Comparison of ENCODE assay signal across 15 cellular contexts in genomic region chrX:11764602-11765067, GRCh38. TPM values are rescaled to one million over a fixed set of nuclear protein-coding genes. Genes with fewer than 3 reads are reported as not detected.
A peak's percentile ranks its signal among the peaks of the same experiment; 100 is the strongest.
DNase-seq lines count a peak whose midpoint lies in the region; ATAC-seq lines count a peak whose summit lies in the region.
"Had no signal": no experiment of that assay in that cellular context is flagged by ENCODE, and none has a peak within 500 bp of the region (broad histone marks: within the 10 kb centered on the region; RNA-seq: fewer than 3 reads in every experiment).

No MANE protein-coding gene starts in this region.

- ATAC-seq in activated CD4-positive, CD25-positive, alpha-beta regulatory T cell treated with anti-CD3 and anti-CD28 coated beads, Interleukin-2, amount 50 U/mL, for 24 hours, result peak; percentile 2 to 5
- ATAC-seq in GM19351 (IDR thresholded peaks at IDR 0.05; ENCODE audit: unreplicated experiment) (peak; percentile 19), T-helper 17 cell (peak; percentile 22), GM19035 (IDR thresholded peaks at IDR 0.05; ENCODE audit: unreplicated experiment) (no peak)
- ATAC-seq in effector memory CD8-positive, alpha-beta T cell (replicated peaks), result peak; percentile 5
- ATAC-seq: PC-3 had no signal

- H3K9me3 Mint-ChIP-seq in effector memory CD8-positive, alpha-beta T cell, result no peaks in the 10 kb centered on the region

- peaks cover 35% of the 10 kb centered on the region for H3K4me1 Mint-ChIP-seq in T-helper 17 cell
- peaks cover 25 to 39% of the 10 kb centered on the region in 2 donors for H3K4me1 Mint-ChIP-seq in effector memory CD8-positive, alpha-beta T cell (ENCODE audit: low read depth in 2 of 2)

- H3K4me3 Mint-ChIP-seq in T-helper 17 cell, result peak overlapping the region; percentile 89
- peak overlapping the region; percentile 68 to 80 for H3K4me3 Mint-ChIP-seq in effector memory CD8-positive, alpha-beta T cell

- peaks cover 7% of the 10 kb centered on the region for H3K36me3 Mint-ChIP-seq in T-helper 17 cell (ENCODE audit: low read depth)
- H3K36me3 Mint-ChIP-seq in effector memory CD8-positive, alpha-beta T cell (ENCODE audit: insufficient read depth), result peaks cover 64% of the 10 kb centered on the region

- H3K27ac Mint-ChIP-seq in T-helper 17 cell, result peak overlapping the region; percentile 95
- H3K27ac Mint-ChIP-seq in effector memory CD8-positive, alpha-beta T cell, result peak overlapping the region; percentile 88 to 89

- no peaks in the 10 kb centered on the region for H3K27me3 Mint-ChIP-seq in T-helper 17 cell
- H3K27me3 Mint-ChIP-seq in effector memory CD8-positive, alpha-beta T cell, result no peaks in the 10 kb centered on the region

- no peak for DNase-seq in activated CD4-positive, CD25-positive, alpha-beta regulatory T cell (lab: John Stamatoyannopoulos, UW)
- no peak for DNase-seq in T-helper 17 cell
- no peak for DNase-seq in effector memory CD8-positive, alpha-beta T cell
- DNase-seq in substantia nigra (lab: John Stamatoyannopoulos, UW), result no peak
- no peak for DNase-seq in SKM-1 treated with dmso at 0.1 percent for 144 hours (lab: John Stamatoyannopoulos, UW; ENCODE audit: unreplicated experiment)
- DNase-seq: dorsolateral prefrontal cortex, mammary epithelial cell, NCI-H1092, PC-3, SW 1271, transverse colon had no signal

- H3K27ac ChIP-seq in substantia nigra (ENCODE audit: low read depth, low read length, poor library complexity, severe bottlenecking), result no peak overlapping the region
- H3K27ac ChIP-seq: ascending aorta, dorsolateral prefrontal cortex, transverse colon had no signal

- H3K9me3 ChIP-seq in T-helper 17 cell (ENCODE audit: control insufficient read depth, low read length, poor library complexity, severe bottlenecking), result no peaks in the 10 kb centered on the region
- H3K9me3 ChIP-seq: ascending aorta, transverse colon had no signal

RNA-seq across cellular contexts. Expression of gene MSL3, which starts 6.6 kb away (rescaled TPM):
- total RNA-seq in T-helper 17 cell, result 10 to 100 TPM; 86.2 to 86.3 TPM
